11 cellular contexts compared by ENCODE assay signal in the genomic region with DNA sequence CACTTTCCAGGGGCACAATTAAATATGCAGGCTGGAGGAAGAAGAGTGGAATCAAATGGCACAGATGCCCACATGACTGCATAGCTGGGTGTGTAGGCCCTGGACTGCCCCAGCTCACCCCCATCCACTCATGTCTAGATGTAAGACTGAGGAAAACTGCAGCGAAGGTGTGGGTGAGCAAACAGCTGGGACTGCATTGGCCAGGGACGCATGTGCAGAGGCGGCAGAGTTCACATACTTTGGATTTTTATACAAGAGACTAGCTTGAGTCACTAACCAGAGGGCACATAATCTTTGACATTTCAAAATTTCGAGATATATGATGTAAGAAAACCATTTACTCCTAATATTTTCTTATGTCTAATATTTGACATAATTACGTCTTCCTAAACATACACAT.
A peak's percentile ranks its signal among the peaks of the same experiment; 100 is the strongest.
DNase-seq lines count a peak whose midpoint lies in the region; ATAC-seq and TF ChIP-seq lines count a peak whose summit lies in the region.
"Had no signal": no experiment of that assay in that cellular context is flagged by ENCODE, and none has a peak within 500 bp of the region (broad histone marks: within the 10 kb centered on the region; RNA-seq: fewer than 3 reads in every experiment).

No MANE protein-coding gene starts in this region.

- no peak for TF ChIP-seq CTCF in RWPE2 (IDR thresholded peaks at IDR 0.05; ENCODE audit: poor library complexity, severe bottlenecking)
- no peak for TF ChIP-seq CTCF in fibroblast of pulmonary artery (IDR thresholded peaks at IDR 0.05; ENCODE audit: low read length, missing control alignments)
- TF ChIP-seq CTCF in omental fat pad (IDR thresholded peaks at IDR 0.05) = no peak
- TF ChIP-seq CTCF in sigmoid colon (IDR thresholded peaks at IDR 0.05) = no peak

- no peaks in the 10 kb centered on the region for H3K27me3 Mint-ChIP-seq in natural killer cell treated with Interleukin-12 subunit alpha and Interleukin-12 subunit beta and Interleukin-15 and Interleukin-18, amount 100 ng/mL, for 72 hours

- ATAC-seq in RWPE2 (ENCODE audit: low read depth) (peak; percentile 91), omental fat pad (ENCODE audit: low FRiP score) (peak; percentile 97), GM21447 (IDR thresholded peaks at IDR 0.05; ENCODE audit: unreplicated experiment) (no peak)
- no peak for ATAC-seq in natural killer cell treated with Interleukin-12 subunit alpha and Interleukin-12 subunit beta and Interleukin-15 and Interleukin-18, amount 100 ng/mL, for 72 hours

- H3K27me3 ChIP-seq in RWPE2 (ENCODE audit: insufficient read depth, poor library complexity, severe bottlenecking) (no peaks in the 10 kb centered on the region), sigmoid colon (no peaks in the 10 kb centered on the region)
- H3K27me3 ChIP-seq: suprapubic skin had no signal

- no peak overlapping the region for H3K27ac Mint-ChIP-seq in natural killer cell treated with Interleukin-12 subunit alpha and Interleukin-12 subunit beta and Interleukin-15 and Interleukin-18, amount 100 ng/mL, for 72 hours

- peak overlapping the region; percentile 92 for H3K27ac ChIP-seq in RWPE2 (ENCODE audit: poor library complexity, severe bottlenecking)
- no peak overlapping the region for H3K27ac ChIP-seq in sigmoid colon

- H3K4me1 Mint-ChIP-seq in natural killer cell treated with Interleukin-12 subunit alpha and Interleukin-12 subunit beta and Interleukin-15 and Interleukin-18, amount 100 ng/mL, for 72 hours (ENCODE audit: low read depth in 2 of 2) = peaks cover 7 to 8% of the 10 kb centered on the region in 2 donors

- DNase-seq in ELR (ENCODE audit: low read depth) (peak; percentile 97), RWPE2 (ENCODE audit: low spot score) (peak; percentile 88), fibroblast of pulmonary artery (ENCODE audit: low read depth) (peak; percentile 88), omental fat pad (ENCODE audit: low spot score) (no peak), sigmoid colon (no peak)
- no peak for DNase-seq in effector CD8-positive, alpha-beta T cell (lab: John Stamatoyannopoulos, UW)
- DNase-seq in natural killer cell treated with Interleukin-12 subunit alpha and Interleukin-12 subunit beta and Interleukin-15 and Interleukin-18, amount 100 ng/mL, for 72 hours (ENCODE audit: low spot score) = no peak
- DNase-seq: activated CD4-positive, alpha-beta T cell treated with anti-CD3 and anti-CD28 coated beads for 1 hour; NCI-H2081 treated with DMSO at 0.1 percent for 48 hours had no signal

- H3K9me3 ChIP-seq in RWPE2 (ENCODE audit: severe bottlenecking) (no peaks in the 10 kb centered on the region), sigmoid colon (no peaks in the 10 kb centered on the region)
- H3K9me3 ChIP-seq: suprapubic skin had no signal

- H3K4me3 Mint-ChIP-seq in natural killer cell treated with Interleukin-12 subunit alpha and Interleukin-12 subunit beta and Interleukin-15 and Interleukin-18, amount 100 ng/mL, for 72 hours = no peak overlapping the region

- no peak overlapping the region for H3K4me3 ChIP-seq in RWPE2 (ENCODE audit: severe bottlenecking)
- H3K4me3 ChIP-seq in fibroblast of pulmonary artery (replicated peaks; ENCODE audit: low read depth, low read length) = no peak overlapping the region
- H3K4me3 ChIP-seq in sigmoid colon = no peak overlapping the region
- H3K4me3 ChIP-seq: suprapubic skin had no signal

- no peak for TF ChIP-seq EP300 in sigmoid colon (IDR thresholded peaks at IDR 0.05)

- WGBS in sigmoid colon, 2 donors = 77% methylated on average over 5 of the region's 5 CpGs

- no peak for TF ChIP-seq POLR2A in sigmoid colon (IDR thresholded peaks at IDR 0.05)

- H3K36me3 ChIP-seq in RWPE2 (ENCODE audit: low read depth) (no peaks in the 10 kb centered on the region), sigmoid colon (no peaks in the 10 kb centered on the region)
- H3K36me3 ChIP-seq: suprapubic skin had no signal

- H3K36me3 Mint-ChIP-seq in natural killer cell treated with Interleukin-12 subunit alpha and Interleukin-12 subunit beta and Interleukin-15 and Interleukin-18, amount 100 ng/mL, for 72 hours = no peaks in the 10 kb centered on the region

- peaks cover 46% of the 10 kb centered on the region for H3K4me1 ChIP-seq in RWPE2 (ENCODE audit: insufficient read depth, poor library complexity, severe bottlenecking)
- peaks cover 0 to 12% (median 4%) of the 10 kb centered on the region in 4 donors for H3K4me1 ChIP-seq in sigmoid colon

- no peaks in the 10 kb centered on the region for H3K9me3 Mint-ChIP-seq in natural killer cell treated with Interleukin-12 subunit alpha and Interleukin-12 subunit beta and Interleukin-15 and Interleukin-18, amount 100 ng/mL, for 72 hours

- intact Hi-C loops in sigmoid colon (cut with DNase I) = no loop called here

Comparison
In these comparisons a context has a peak if more than half of its experiments do, and no peak if none do; other contexts are left out.
1. DNase-seq: peak in ELR (single experiment), RWPE2 (single experiment) and fibroblast of pulmonary artery (single experiment); none in omental fat pad (single experiment), effector CD8-positive, alpha-beta T cell (single experiment), sigmoid colon (single experiment) and natural killer cell treated with Interleukin-12 subunit alpha and Interleukin-12 subunit beta and Interleukin-15 and Interleukin-18, amount 100 ng/mL, for 72 hours (single experiment).
2. ATAC-seq: peak in RWPE2 (single experiment) and omental fat pad (single experiment); none in natural killer cell treated with Interleukin-12 subunit alpha and Interleukin-12 subunit beta and Interleukin-15 and Interleukin-18, amount 100 ng/mL, for 72 hours (0 of 2) and GM21447 (single experiment).